8 cellular contexts compared by ENCODE assay signal in genomic region chr1:185154912-185155513, GRCh38. TPM values are rescaled to one million over a fixed set of nuclear protein-coding genes. Genes with fewer than 3 reads are reported as not detected.
DNase-seq lines count a peak whose midpoint lies in the region; ATAC-seq, FAIRE-seq and TF ChIP-seq lines count a peak whose summit lies in the region.

No MANE protein-coding gene starts in this region.

- H3K4me2 ChIP-seq in OCI-LY7 (ENCODE audit: low read length) (peak overlapping the region; percentile 87), endothelial cell of umbilical vein (ENCODE audit: insufficient read depth, low read length) (peak overlapping the region; percentile 94)

- no peak for TF ChIP-seq CTCF in OCI-LY7 (conservative IDR thresholded peaks at IDR 0.05; ENCODE audit: low read length)
- TF ChIP-seq CTCF in endothelial cell of umbilical vein (IDR thresholded peaks at IDR 0.05; ENCODE audit: extremely low read depth in 1 of 2, insufficient read depth in 1 of 2, low read depth in 1 of 2, low read length in 2 of 2), result no peak
- no peak for TF ChIP-seq CTCF in gastrocnemius medialis (IDR thresholded peaks at IDR 0.05 in 4 of 5, conservative IDR thresholded peaks at IDR 0.05 in 1 of 5)

- CTCF ChIA-PET in OCI-LY7 (lab: Charles Lee; ENCODE audit: unreplicated experiment) (no interaction called here), endothelial cell of umbilical vein (lab: Charles Lee) (interaction anchor here (2.0 kb wide), 1 partner anchor 15 kb away, joined by 15 read pairs; no protein-coding TSS in a partner anchor)

- no TSS peak for BruUV-seq in OCI-LY7 (replicated peaks; lab: Mats Ljungman, UMichigan)
- BruUV-seq in endothelial cell of umbilical vein (replicated peaks; lab: Mats Ljungman, UMichigan), result no TSS peak

- H3K27me3 ChIP-seq in endothelial cell of umbilical vein (ENCODE audit: control insufficient read depth in 2 of 2, insufficient read depth in 2 of 2, low read length in 2 of 2), result no peaks in the 10 kb centered on the region
- no peaks in the 10 kb centered on the region for H3K27me3 ChIP-seq in gastrocnemius medialis

- FAIRE-seq in endothelial cell of umbilical vein (lab: Jason Lieb, UNC), result no peak

- dilution Hi-C loops in endothelial cell of umbilical vein (cut with MboI; ENCODE audit: extremely low pct_ligation_motif_present, low sequenced_read_pairs), result no loop called here

- H3K27ac ChIP-seq in OCI-LY7 (ENCODE audit: low read depth, low read length, poor library complexity, severe bottlenecking) (no peak overlapping the region), endothelial cell of umbilical vein (ENCODE audit: insufficient read depth, low read depth, low read length) (no peak overlapping the region), gastrocnemius medialis (peak overlapping the region; percentile 93 to 99 (median 98))

- H3K36me3 ChIP-seq in OCI-LY7 (ENCODE audit: insufficient read depth, low read length), result peaks cover 8% of the 10 kb centered on the region
- peaks cover 0 to 3% of the 10 kb centered on the region in 2 experiments for H3K36me3 ChIP-seq in endothelial cell of umbilical vein (ENCODE audit: control insufficient read depth in 2 of 2, extremely low read depth in 1 of 2, insufficient read depth in 2 of 2, low read length in 2 of 2)
- peaks cover 0 to 14% of the 10 kb centered on the region in 2 donors for H3K36me3 ChIP-seq in gastrocnemius medialis

- H3K4me3 ChIP-seq in OCI-LY7 (ENCODE audit: low read depth, low read length, poor library complexity, severe bottlenecking), result peak overlapping the region; percentile 89
- peak overlapping the region in 1 of 3 experiments; percentile 95 for H3K4me3 ChIP-seq in endothelial cell of umbilical vein (replicated peaks in 1 of 3; ENCODE audit: insufficient read depth in 1 of 3, low read depth in 1 of 3, low read length in 3 of 3)
- peak overlapping the region in 2 of 4 donors; percentile 75 to 98 for H3K4me3 ChIP-seq in gastrocnemius medialis

- intact Hi-C loops in OCI-LY7 (cut with micrococcal nuclease; ENCODE audit: unreplicated experiment) (loop anchor here (5.0 to 10.0 kb wide), 3 partner anchors 403 to 1222 kb away; partner anchors contain the start of genes EDEM3, ODR4, TPR and TSEN15), endothelial cell of umbilical vein (cut with micrococcal nuclease) (loop anchor here (5.0 kb wide), 1 partner anchor 517 kb away; no protein-coding TSS in a partner anchor), gastrocnemius medialis (cut with DNase I; ENCODE audit: low total_unique reads) (loop anchor here (5.0 kb wide), 4 partner anchors 183 to 1683 kb away; partner anchors contain the start of genes ARPC5, NIBAN1 and SMG7)

- no peaks in the 10 kb centered on the region for H3K9me2 ChIP-seq in OCI-LY7 (ENCODE audit: insufficient read depth, low read length)

- peaks cover 21% of the 10 kb centered on the region for H3K4me1 ChIP-seq in OCI-LY7 (ENCODE audit: insufficient read depth, low read length, poor library complexity, severe bottlenecking)
- peaks cover 19% of the 10 kb centered on the region for H3K4me1 ChIP-seq in endothelial cell of umbilical vein (ENCODE audit: control insufficient read depth, extremely low read depth, insufficient read depth, low read length)
- H3K4me1 ChIP-seq in gastrocnemius medialis, result peaks cover 25 to 36% of the 10 kb centered on the region in 2 donors

- H3K79me2 ChIP-seq in OCI-LY7 (ENCODE audit: insufficient read depth, low read depth, low read length), result peaks cover 12% of the 10 kb centered on the region
- peaks cover 8% of the 10 kb centered on the region for H3K79me2 ChIP-seq in endothelial cell of umbilical vein (ENCODE audit: control insufficient read depth, insufficient read depth, low read length)

- in situ Hi-C loops in gastrocnemius medialis (cut with MboI; ENCODE audit: low sequenced_read_pairs in 4 of 4), result loop anchor here (5.0 to 25.0 kb wide), 5 partner anchors 160 to 1220 kb away; partner anchors contain the start of genes EDEM3 (in 3 of the 4), IVNS1ABP (in 1 of the 4), ODR4 (in 1 of the 4) and TPR (in 1 of the 4)

- H4K20me1 ChIP-seq in OCI-LY7 (ENCODE audit: insufficient read depth, low read length) (no peaks in the 10 kb centered on the region), endothelial cell of umbilical vein (replicated peaks; ENCODE audit: control insufficient read depth, extremely low read depth, insufficient read depth, low read length) (no peaks in the 10 kb centered on the region)

- H3K9ac ChIP-seq in endothelial cell of umbilical vein (replicated peaks; ENCODE audit: extremely low read depth, insufficient read depth, low read length), result peak overlapping the region; percentile 91

- no peak for TF ChIP-seq POLR2A in endothelial cell of umbilical vein (IDR thresholded peaks at IDR 0.05; ENCODE audit: low read depth, low read length)
- no peak for TF ChIP-seq POLR2A in gastrocnemius medialis (IDR thresholded peaks at IDR 0.05)

- no peaks in the 10 kb centered on the region for H3K9me1 ChIP-seq in endothelial cell of umbilical vein (replicated peaks; ENCODE audit: control insufficient read depth, extremely low read depth, insufficient read depth, low read length)

- no peaks in the 10 kb centered on the region for H3K9me3 ChIP-seq in OCI-LY7 (ENCODE audit: low read length)
- no peaks in the 10 kb centered on the region for H3K9me3 ChIP-seq in endothelial cell of umbilical vein (replicated peaks; ENCODE audit: control insufficient read depth, insufficient read depth, low read length)
- H3K9me3 ChIP-seq in gastrocnemius medialis, result no peaks in the 10 kb centered on the region

- ATAC-seq in gastrocnemius medialis (no peak), HG02870 (IDR thresholded peaks at IDR 0.05; ENCODE audit: unreplicated experiment) (no peak)

- H2AFZ ChIP-seq in OCI-LY7 (ENCODE audit: low read length) (no peak overlapping the region), endothelial cell of umbilical vein (ENCODE audit: low read depth, low read length) (no peak overlapping the region)

- POLR2A ChIA-PET in OCI-LY7 (lab: Charles Lee), result interaction anchor here (0.6 to 1.4 kb wide), 4 partner anchors 33 to 1296 kb away, joined by 3 to 5 read pairs (median 4); no protein-coding TSS in a partner anchor
- POLR2A ChIA-PET in endothelial cell of umbilical vein (lab: Charles Lee), result no interaction called here

- DNase-seq in GM03348 (ENCODE audit: low spot score) (peak; percentile 3), OCI-LY7 (ENCODE audit: low spot score) (no peak), endothelial cell of umbilical vein (ENCODE audit: low read depth, low spot score) (peak; percentile 2), gastrocnemius medialis (no peak), T-helper 9 cell (no peak), germinal center (ENCODE audit: low spot score) (no peak), A172 (ENCODE audit: low spot score) (no peak)

TF ChIP-seq in endothelial cell of umbilical vein, 7 proteins besides CTCF, POLR2A, EP300 and RAD21:
- TF ChIP-seq GATA2 (IDR thresholded peaks at IDR 0.05; ENCODE audit: insufficient read depth, insufficient read length, low read depth, low read length), result no peak
- TF ChIP-seq JUN (IDR thresholded peaks at IDR 0.05; ENCODE audit: borderline replicate concordance, insufficient read depth, insufficient read length, low read depth), result no peak
- TF ChIP-seq MYC (IDR thresholded peaks at IDR 0.05; ENCODE audit: low read depth, low read length), result no peak
- TF ChIP-seq POLR2AphosphoS5 (IDR thresholded peaks at IDR 0.05; ENCODE audit: insufficient read depth, low read depth, low read length), result no peak
- no peak for TF ChIP-seq FOS (IDR thresholded peaks at IDR 0.05; ENCODE audit: borderline replicate concordance, insufficient read depth, low read length)
- TF ChIP-seq, protein P1, sequence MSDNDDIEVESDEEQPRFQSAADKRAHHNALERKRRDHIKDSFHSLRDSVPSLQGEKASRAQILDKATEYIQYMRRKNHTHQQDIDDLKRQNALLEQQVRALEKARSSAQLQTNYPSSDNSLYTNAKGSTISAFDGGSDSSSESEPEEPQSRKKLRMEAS (IDR thresholded peaks at IDR 0.05; ENCODE audit: insufficient read depth, insufficient read length), result no peak
- no peak for TF ChIP-seq EZH2 (IDR thresholded peaks at IDR 0.05; ENCODE audit: borderline replicate concordance, low read depth, low read length, severe bottlenecking)

RNA-seq across cellular contexts. Expression of gene TRMT1L, which starts 1.7 kb away (rescaled TPM):
- 10.8 and 15.0 TPM in 2 replicates for total RNA-seq in OCI-LY7 (2014; rRNA removed; shearing (Covaris generic))
- total RNA-seq in OCI-LY7 (2022) (25.7 and 31.0 TPM in 2 replicates), endothelial cell of umbilical vein (12.8 and 16.1 TPM in 2 replicates), gastrocnemius medialis (10 to 100 TPM; 24.9 to 42.8 (median 30.0) TPM)
- 7.4 and 7.9 TPM in 2 replicates for polyA plus RNA-seq in endothelial cell of umbilical vein
- polyA plus RNA-seq in endothelial cell of umbilical vein (2011; cell fraction: cytosol; rRNA removed), result 10.0 and 11.1 TPM in 2 replicates
- polyA plus RNA-seq in endothelial cell of umbilical vein (2011; cell fraction: nucleus; rRNA removed), result 12.6 and 15.5 TPM in 2 replicates
- polyA plus RNA-seq in endothelial cell of umbilical vein (2012), result 9.8 and 15.7 TPM in 2 replicates
- 39.1 and 40.5 TPM in 2 replicates for polyA minus RNA-seq in endothelial cell of umbilical vein
- polyA minus RNA-seq in endothelial cell of umbilical vein (2011; cell fraction: cytosol; rRNA and poly(A)+ RNA removed), result 21.1 TPM
- 9.7 and 17.6 TPM in 2 replicates for polyA minus RNA-seq in endothelial cell of umbilical vein (2011; cell fraction: nucleus; rRNA and poly(A)+ RNA removed)
- 32.7 and 39.9 TPM in 2 replicates for total RNA-seq in A172 (2014; rRNA removed; shearing (Covaris generic))

RNA-seq across cellular contexts. Expression of gene SWT1, which starts 2.0 kb away (rescaled TPM):
- total RNA-seq in OCI-LY7 (2014; rRNA removed; shearing (Covaris generic)), result 2.1 and 2.3 TPM in 2 replicates
- total RNA-seq in OCI-LY7 (2022) (2.2 and 2.6 TPM in 2 replicates), endothelial cell of umbilical vein (3.6 and 4.3 TPM in 2 replicates), gastrocnemius medialis (1 to 10 TPM; 3.4 to 6.2 (median 4.6) TPM)
- polyA plus RNA-seq in endothelial cell of umbilical vein, result 0.78 and 1.0 TPM in 2 replicates
- polyA plus RNA-seq in endothelial cell of umbilical vein (2011; cell fraction: cytosol; rRNA removed), result 1.6 TPM in 2 replicates
- 4.1 and 4.9 TPM in 2 replicates for polyA plus RNA-seq in endothelial cell of umbilical vein (2011; cell fraction: nucleus; rRNA removed)
- polyA plus RNA-seq in endothelial cell of umbilical vein (2012), result 2.5 and 2.9 TPM in 2 replicates
- 1.8 and 1.9 TPM in 2 replicates for polyA minus RNA-seq in endothelial cell of umbilical vein
- 1.1 TPM for polyA minus RNA-seq in endothelial cell of umbilical vein (2011; cell fraction: cytosol; rRNA and poly(A)+ RNA removed)
- polyA minus RNA-seq in endothelial cell of umbilical vein (2011; cell fraction: nucleus; rRNA and poly(A)+ RNA removed), result 5.7 and 7.1 TPM in 2 replicates
- 6.2 TPM in 2 replicates for total RNA-seq in A172 (2014; rRNA removed; shearing (Covaris generic))

Comparison
In these comparisons a context has a peak if more than half of its experiments do, and no peak if none do; other contexts are left out.
1. DNase-seq: peak in GM03348 (single experiment) and endothelial cell of umbilical vein (single experiment); none in OCI-LY7 (single experiment), gastrocnemius medialis (0 of 2), T-helper 9 cell (single experiment), germinal center (single experiment) and A172 (single experiment).
2. H3K27ac ChIP-seq: peak in gastrocnemius medialis (4 of 4); none in OCI-LY7 (single experiment) and endothelial cell of umbilical vein (single experiment).